Comparison of ENCODE assay signal across 8 cellular contexts in genomic region chr16:66524601-66525164, GRCh38. TPM values are rescaled to one million over a fixed set of nuclear protein-coding genes. Genes with fewer than 3 reads are reported as not detected.
DNase-seq lines count a peak whose midpoint lies in the region; ATAC-seq and TF ChIP-seq lines count a peak whose summit lies in the region.

No MANE protein-coding gene starts in this region.

- no peak overlapping the region for H2AFZ ChIP-seq in smooth muscle cell (ENCODE audit: low read depth)

- H3K9me3 ChIP-seq in smooth muscle cell (replicated peaks; ENCODE audit: low read depth): no peaks in the 10 kb centered on the region

- H3K36me3 Mint-ChIP-seq in T-helper 2 cell treated with Interferon-gamma antibody and Interleukin-4, amounts not matched to agents 5 μg/mL and 100 μg/mL, for 36 hours (ENCODE audit: low read depth): peaks cover 26% of the 10 kb centered on the region

- intact Hi-C loops in left colon (cut with DNase I, micrococcal nuclease): no loop called here

- no peak overlapping the region for H3K4me2 ChIP-seq in smooth muscle cell

- peaks cover 75% of the 10 kb centered on the region for H3K4me1 Mint-ChIP-seq in T-helper 2 cell treated with Interferon-gamma antibody and Interleukin-4, amounts not matched to agents 5 μg/mL and 100 μg/mL, for 36 hours (ENCODE audit: low read depth)

- TF ChIP-seq CTCF in smooth muscle cell (IDR thresholded peaks at IDR 0.05; ENCODE audit: borderline replicate concordance, insufficient read depth, poor library complexity, severe bottlenecking): no peak

- no peaks in the 10 kb centered on the region for H3K27me3 ChIP-seq in smooth muscle cell (ENCODE audit: low read depth)

- no peak overlapping the region for H3K9ac ChIP-seq in smooth muscle cell (ENCODE audit: low read depth)

- H3K27ac Mint-ChIP-seq in T-helper 2 cell treated with Interferon-gamma antibody and Interleukin-4, amounts not matched to agents 5 μg/mL and 100 μg/mL, for 36 hours: peak overlapping the region; percentile 90

- H3K4me3 ChIP-seq in smooth muscle cell: no peak overlapping the region

- H3K9me3 Mint-ChIP-seq in T-helper 2 cell treated with Interferon-gamma antibody and Interleukin-4, amounts not matched to agents 5 μg/mL and 100 μg/mL, for 36 hours: no peaks in the 10 kb centered on the region

- ATAC-seq in GM18907 (IDR thresholded peaks at IDR 0.05; ENCODE audit: unreplicated experiment): peak; percentile 81
- ATAC-seq in HG03095 (IDR thresholded peaks at IDR 0.05; ENCODE audit: unreplicated experiment): peak; percentile 62
- ATAC-seq in left colon: peak; percentile 52

- H3K79me2 ChIP-seq in smooth muscle cell (ENCODE audit: low read depth): no peaks in the 10 kb centered on the region

- no peaks in the 10 kb centered on the region for H4K20me1 ChIP-seq in smooth muscle cell (ENCODE audit: low read depth)

- H3K4me3 Mint-ChIP-seq in T-helper 2 cell treated with Interferon-gamma antibody and Interleukin-4, amounts not matched to agents 5 μg/mL and 100 μg/mL, for 36 hours: peak overlapping the region; percentile 75

- H3K36me3 ChIP-seq in smooth muscle cell (ENCODE audit: low read depth): no peaks in the 10 kb centered on the region

- H3F3A ChIP-seq in smooth muscle cell (ENCODE audit: low read depth): no peaks in the 10 kb centered on the region

- 82% methylated on average over 6 of the region's 6 CpGs for WGBS in smooth muscle cell (ENCODE audit: low lambda C conversion rate)

- no peak overlapping the region for H3K27ac ChIP-seq in smooth muscle cell (ENCODE audit: low read depth)

- DNase-seq in AML-193 (lab: John Stamatoyannopoulos, UW): peak; percentile 95 to 98
- no peak for DNase-seq in T-helper 2 cell treated with Interferon-gamma antibody and Interleukin-4, amounts not matched to agents 5 μg/mL and 100 μg/mL, for 36 hours (ENCODE audit: low spot score)
- peak in 1 of 2 donors; percentile 71 for DNase-seq in left colon
- no peak for DNase-seq in NCI-H2171 treated with DMSO at 0.1 percent for 48 hours (lab: John Stamatoyannopoulos, UW)
- DNase-seq in smooth muscle cell (lab: John Stamatoyannopoulos, UW; ENCODE audit: unreplicated experiment): no peak
- DNase-seq in SHP77 (lab: John Stamatoyannopoulos, UW): no peak

- peaks cover 11% of the 10 kb centered on the region for H3K4me1 ChIP-seq in smooth muscle cell (ENCODE audit: low read depth)

- H3K27me3 Mint-ChIP-seq in T-helper 2 cell treated with Interferon-gamma antibody and Interleukin-4, amounts not matched to agents 5 μg/mL and 100 μg/mL, for 36 hours (ENCODE audit: low read depth): no peaks in the 10 kb centered on the region

RNA-seq across cellular contexts. Expression of gene TK2, which starts 25.2 kb away (rescaled TPM):
- total RNA-seq in left colon (10 to 100 TPM; 14.5 to 19.2 TPM), smooth muscle cell (9.7 and 10.8 TPM in 2 replicates)
- polyA plus RNA-seq in smooth muscle cell: 6.4 and 7.3 TPM in 2 replicates

RNA-seq across cellular contexts. Expression of gene CKLF, which starts 27.7 kb away (rescaled TPM):
- 10 to 100 TPM; 27.5 to 31.8 TPM for total RNA-seq in left colon
- 49.4 and 78.1 TPM in 2 replicates for total RNA-seq in smooth muscle cell
- 61.5 and 68.4 TPM in 2 replicates for polyA plus RNA-seq in smooth muscle cell

RNA-seq across cellular contexts. Expression of gene CMTM1, which starts 41.6 kb away (rescaled TPM):
- total RNA-seq in left colon: 1 to 10 TPM; 3.4 to 4.9 TPM
- total RNA-seq in smooth muscle cell: 0.27 and 2.6 TPM in 2 replicates
- polyA plus RNA-seq in smooth muscle cell: 2.5 and 2.6 TPM in 2 replicates

RNA-seq across cellular contexts. Expression of gene CMTM2, which starts 54.6 kb away (rescaled TPM):
- total RNA-seq in left colon (not detected), smooth muscle cell (not detected in 2 replicates)
- 0.60 TPM in 1 of 2 replicates, not detected in the other for polyA plus RNA-seq in smooth muscle cell

Comparison
In these comparisons a context has a peak if more than half of its experiments do, and no peak if none do; other contexts are left out.
1. DNase-seq: peak in AML-193 (2 of 2); none in T-helper 2 cell treated with Interferon-gamma antibody and Interleukin-4, amounts not matched to agents 5 μg/mL and 100 μg/mL, for 36 hours (single experiment), NCI-H2171 treated with DMSO at 0.1 percent for 48 hours (single experiment), smooth muscle cell (single experiment) and SHP77 (0 of 2).
2. Peak in every context shown above with its lines, with median percentiles within 50 percentile points of each other: ATAC-seq.